In the genomic region with DNA sequence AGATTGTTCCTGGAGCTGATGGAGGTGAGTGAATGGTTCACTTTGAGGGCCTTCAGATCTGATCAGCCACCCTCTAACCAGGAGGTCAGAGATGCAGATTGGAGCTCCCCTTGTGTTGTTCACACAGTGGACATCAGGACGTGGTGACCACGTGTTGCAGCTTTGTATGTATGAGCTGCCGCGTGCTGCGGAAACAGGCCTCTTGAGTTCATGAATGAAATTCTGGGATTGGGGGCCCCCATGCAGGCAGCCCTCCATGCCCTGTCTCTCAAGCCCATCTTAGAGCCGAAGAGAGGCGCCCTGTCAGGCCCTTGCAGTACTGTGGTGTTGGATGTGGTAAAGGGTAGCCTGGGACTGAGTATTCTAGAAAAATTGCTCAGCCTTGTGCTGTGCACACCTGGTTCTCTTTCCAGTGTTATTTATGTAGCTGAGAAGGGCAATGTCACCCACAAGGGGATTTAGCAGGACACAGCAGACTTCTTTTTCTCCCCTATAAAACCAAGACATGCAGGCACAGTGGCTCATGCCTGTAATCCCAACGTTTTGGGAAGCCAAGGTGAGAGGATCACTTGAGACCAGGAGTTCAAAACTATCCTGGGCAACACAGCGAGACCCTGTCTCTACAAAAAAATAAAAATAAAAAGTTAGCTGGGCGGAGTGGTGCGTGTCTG, we compare ENCODE assay signal across 1 cellular context.
TF ChIP-seq lines count a peak whose summit lies in the region.

No MANE protein-coding gene starts in this region.

TF ChIP-seq in GM12878, 131 proteins besides CTCF, POLR2A, EP300 and RAD21:
- TF ChIP-seq POLR2AphosphoS2 (IDR thresholded peaks at IDR 0.05; ENCODE audit: low read depth, low read length) (no peak), ZZZ3 (IDR thresholded peaks at IDR 0.05; ENCODE audit: control insufficient read depth, insufficient read length, low read depth) (no peak), TCF3 (IDR thresholded peaks at IDR 0.05; ENCODE audit: borderline replicate concordance, insufficient read depth, low read depth, low read length) (no peak), HCFC1 (IDR thresholded peaks at IDR 0.05; ENCODE audit: low read length) (no peak), TARDBP (IDR thresholded peaks at IDR 0.05; ENCODE audit: borderline replicate concordance) (no peak), TCF7 (IDR thresholded peaks at IDR 0.05; ENCODE audit: borderline replicate concordance) (no peak), CHD2 (IDR thresholded peaks at IDR 0.05; ENCODE audit: borderline replicate concordance, low read depth, low read length) (no peak), ATF7 (IDR thresholded peaks at IDR 0.05; ENCODE audit: low read depth) (no peak), CBX3 (IDR thresholded peaks at IDR 0.05; ENCODE audit: borderline replicate concordance, low read depth) (no peak), RUNX3 (IDR thresholded peaks at IDR 0.05; ENCODE audit: low read length) (no peak)
- TF ChIP-seq, protein P1, sequence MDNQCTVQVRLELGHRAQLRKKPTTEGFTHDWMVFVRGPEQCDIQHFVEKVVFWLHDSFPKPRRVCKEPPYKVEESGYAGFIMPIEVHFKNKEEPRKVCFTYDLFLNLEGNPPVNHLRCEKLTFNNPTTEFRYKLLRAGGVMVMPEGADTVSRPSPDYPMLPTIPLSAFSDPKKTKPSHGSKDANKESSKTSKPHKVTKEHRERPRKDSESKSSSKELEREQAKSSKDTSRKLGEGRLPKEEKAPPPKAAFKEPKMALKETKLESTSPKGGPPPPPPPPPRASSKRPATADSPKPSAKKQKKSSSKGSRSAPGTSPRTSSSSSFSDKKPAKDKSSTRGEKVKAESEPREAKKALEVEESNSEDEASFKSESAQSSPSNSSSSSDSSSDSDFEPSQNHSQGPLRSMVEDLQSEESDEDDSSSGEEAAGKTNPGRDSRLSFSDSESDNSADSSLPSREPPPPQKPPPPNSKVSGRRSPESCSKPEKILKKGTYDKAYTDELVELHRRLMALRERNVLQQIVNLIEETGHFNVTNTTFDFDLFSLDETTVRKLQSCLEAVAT (IDR thresholded peaks at IDR 0.05) = no peak
- TF ChIP-seq, protein P2, sequence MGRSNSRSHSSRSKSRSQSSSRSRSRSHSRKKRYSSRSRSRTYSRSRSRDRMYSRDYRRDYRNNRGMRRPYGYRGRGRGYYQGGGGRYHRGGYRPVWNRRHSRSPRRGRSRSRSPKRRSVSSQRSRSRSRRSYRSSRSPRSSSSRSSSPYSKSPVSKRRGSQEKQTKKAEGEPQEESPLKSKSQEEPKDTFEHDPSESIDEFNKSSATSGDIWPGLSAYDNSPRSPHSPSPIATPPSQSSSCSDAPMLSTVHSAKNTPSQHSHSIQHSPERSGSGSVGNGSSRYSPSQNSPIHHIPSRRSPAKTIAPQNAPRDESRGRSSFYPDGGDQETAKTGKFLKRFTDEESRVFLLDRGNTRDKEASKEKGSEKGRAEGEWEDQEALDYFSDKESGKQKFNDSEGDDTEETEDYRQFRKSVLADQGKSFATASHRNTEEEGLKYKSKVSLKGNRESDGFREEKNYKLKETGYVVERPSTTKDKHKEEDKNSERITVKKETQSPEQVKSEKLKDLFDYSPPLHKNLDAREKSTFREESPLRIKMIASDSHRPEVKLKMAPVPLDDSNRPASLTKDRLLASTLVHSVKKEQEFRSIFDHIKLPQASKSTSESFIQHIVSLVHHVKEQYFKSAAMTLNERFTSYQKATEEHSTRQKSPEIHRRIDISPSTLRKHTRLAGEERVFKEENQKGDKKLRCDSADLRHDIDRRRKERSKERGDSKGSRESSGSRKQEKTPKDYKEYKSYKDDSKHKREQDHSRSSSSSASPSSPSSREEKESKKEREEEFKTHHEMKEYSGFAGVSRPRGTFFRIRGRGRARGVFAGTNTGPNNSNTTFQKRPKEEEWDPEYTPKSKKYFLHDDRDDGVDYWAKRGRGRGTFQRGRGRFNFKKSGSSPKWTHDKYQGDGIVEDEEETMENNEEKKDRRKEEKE (IDR thresholded peaks at IDR 0.05) = no peak
- TF ChIP-seq, protein P3, sequence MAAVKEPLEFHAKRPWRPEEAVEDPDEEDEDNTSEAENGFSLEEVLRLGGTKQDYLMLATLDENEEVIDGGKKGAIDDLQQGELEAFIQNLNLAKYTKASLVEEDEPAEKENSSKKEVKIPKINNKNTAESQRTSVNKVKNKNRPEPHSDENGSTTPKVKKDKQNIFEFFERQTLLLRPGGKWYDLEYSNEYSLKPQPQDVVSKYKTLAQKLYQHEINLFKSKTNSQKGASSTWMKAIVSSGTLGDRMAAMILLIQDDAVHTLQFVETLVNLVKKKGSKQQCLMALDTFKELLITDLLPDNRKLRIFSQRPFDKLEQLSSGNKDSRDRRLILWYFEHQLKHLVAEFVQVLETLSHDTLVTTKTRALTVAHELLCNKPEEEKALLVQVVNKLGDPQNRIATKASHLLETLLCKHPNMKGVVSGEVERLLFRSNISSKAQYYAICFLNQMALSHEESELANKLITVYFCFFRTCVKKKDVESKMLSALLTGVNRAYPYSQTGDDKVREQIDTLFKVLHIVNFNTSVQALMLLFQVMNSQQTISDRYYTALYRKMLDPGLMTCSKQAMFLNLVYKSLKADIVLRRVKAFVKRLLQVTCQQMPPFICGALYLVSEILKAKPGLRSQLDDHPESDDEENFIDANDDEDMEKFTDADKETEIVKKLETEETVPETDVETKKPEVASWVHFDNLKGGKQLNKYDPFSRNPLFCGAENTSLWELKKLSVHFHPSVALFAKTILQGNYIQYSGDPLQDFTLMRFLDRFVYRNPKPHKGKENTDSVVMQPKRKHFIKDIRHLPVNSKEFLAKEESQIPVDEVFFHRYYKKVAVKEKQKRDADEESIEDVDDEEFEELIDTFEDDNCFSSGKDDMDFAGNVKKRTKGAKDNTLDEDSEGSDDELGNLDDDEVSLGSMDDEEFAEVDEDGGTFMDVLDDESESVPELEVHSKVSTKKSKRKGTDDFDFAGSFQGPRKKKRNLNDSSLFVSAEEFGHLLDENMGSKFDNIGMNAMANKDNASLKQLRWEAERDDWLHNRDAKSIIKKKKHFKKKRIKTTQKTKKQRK (IDR thresholded peaks at IDR 0.05; ENCODE audit: low read depth, low read length) = no peak
- TF ChIP-seq, protein P4, sequence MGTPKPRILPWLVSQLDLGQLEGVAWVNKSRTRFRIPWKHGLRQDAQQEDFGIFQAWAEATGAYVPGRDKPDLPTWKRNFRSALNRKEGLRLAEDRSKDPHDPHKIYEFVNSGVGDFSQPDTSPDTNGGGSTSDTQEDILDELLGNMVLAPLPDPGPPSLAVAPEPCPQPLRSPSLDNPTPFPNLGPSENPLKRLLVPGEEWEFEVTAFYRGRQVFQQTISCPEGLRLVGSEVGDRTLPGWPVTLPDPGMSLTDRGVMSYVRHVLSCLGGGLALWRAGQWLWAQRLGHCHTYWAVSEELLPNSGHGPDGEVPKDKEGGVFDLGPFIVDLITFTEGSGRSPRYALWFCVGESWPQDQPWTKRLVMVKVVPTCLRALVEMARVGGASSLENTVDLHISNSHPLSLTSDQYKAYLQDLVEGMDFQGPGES (IDR thresholded peaks at IDR 0.05) = no peak
- TF ChIP-seq, protein P5, sequence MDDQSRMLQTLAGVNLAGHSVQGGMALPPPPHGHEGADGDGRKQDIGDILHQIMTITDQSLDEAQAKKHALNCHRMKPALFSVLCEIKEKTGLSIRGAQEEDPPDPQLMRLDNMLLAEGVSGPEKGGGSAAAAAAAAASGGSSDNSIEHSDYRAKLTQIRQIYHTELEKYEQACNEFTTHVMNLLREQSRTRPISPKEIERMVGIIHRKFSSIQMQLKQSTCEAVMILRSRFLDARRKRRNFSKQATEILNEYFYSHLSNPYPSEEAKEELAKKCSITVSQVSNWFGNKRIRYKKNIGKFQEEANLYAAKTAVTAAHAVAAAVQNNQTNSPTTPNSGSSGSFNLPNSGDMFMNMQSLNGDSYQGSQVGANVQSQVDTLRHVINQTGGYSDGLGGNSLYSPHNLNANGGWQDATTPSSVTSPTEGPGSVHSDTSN (IDR thresholded peaks at IDR 0.05; ENCODE audit: insufficient replicate concordance, low read depth, low read length) = no peak
- TF ChIP-seq, protein P6, sequence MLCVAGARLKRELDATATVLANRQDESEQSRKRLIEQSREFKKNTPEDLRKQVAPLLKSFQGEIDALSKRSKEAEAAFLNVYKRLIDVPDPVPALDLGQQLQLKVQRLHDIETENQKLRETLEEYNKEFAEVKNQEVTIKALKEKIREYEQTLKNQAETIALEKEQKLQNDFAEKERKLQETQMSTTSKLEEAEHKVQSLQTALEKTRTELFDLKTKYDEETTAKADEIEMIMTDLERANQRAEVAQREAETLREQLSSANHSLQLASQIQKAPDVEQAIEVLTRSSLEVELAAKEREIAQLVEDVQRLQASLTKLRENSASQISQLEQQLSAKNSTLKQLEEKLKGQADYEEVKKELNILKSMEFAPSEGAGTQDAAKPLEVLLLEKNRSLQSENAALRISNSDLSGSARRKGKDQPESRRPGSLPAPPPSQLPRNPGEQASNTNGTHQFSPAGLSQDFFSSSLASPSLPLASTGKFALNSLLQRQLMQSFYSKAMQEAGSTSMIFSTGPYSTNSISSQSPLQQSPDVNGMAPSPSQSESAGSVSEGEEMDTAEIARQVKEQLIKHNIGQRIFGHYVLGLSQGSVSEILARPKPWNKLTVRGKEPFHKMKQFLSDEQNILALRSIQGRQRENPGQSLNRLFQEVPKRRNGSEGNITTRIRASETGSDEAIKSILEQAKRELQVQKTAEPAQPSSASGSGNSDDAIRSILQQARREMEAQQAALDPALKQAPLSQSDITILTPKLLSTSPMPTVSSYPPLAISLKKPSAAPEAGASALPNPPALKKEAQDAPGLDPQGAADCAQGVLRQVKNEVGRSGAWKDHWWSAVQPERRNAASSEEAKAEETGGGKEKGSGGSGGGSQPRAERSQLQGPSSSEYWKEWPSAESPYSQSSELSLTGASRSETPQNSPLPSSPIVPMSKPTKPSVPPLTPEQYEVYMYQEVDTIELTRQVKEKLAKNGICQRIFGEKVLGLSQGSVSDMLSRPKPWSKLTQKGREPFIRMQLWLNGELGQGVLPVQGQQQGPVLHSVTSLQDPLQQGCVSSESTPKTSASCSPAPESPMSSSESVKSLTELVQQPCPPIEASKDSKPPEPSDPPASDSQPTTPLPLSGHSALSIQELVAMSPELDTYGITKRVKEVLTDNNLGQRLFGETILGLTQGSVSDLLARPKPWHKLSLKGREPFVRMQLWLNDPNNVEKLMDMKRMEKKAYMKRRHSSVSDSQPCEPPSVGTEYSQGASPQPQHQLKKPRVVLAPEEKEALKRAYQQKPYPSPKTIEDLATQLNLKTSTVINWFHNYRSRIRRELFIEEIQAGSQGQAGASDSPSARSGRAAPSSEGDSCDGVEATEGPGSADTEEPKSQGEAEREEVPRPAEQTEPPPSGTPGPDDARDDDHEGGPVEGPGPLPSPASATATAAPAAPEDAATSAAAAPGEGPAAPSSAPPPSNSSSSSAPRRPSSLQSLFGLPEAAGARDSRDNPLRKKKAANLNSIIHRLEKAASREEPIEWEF (IDR thresholded peaks at IDR 0.05; ENCODE audit: insufficient replicate concordance, low read depth, low read length) = no peak
- TF ChIP-seq, protein P7, sequence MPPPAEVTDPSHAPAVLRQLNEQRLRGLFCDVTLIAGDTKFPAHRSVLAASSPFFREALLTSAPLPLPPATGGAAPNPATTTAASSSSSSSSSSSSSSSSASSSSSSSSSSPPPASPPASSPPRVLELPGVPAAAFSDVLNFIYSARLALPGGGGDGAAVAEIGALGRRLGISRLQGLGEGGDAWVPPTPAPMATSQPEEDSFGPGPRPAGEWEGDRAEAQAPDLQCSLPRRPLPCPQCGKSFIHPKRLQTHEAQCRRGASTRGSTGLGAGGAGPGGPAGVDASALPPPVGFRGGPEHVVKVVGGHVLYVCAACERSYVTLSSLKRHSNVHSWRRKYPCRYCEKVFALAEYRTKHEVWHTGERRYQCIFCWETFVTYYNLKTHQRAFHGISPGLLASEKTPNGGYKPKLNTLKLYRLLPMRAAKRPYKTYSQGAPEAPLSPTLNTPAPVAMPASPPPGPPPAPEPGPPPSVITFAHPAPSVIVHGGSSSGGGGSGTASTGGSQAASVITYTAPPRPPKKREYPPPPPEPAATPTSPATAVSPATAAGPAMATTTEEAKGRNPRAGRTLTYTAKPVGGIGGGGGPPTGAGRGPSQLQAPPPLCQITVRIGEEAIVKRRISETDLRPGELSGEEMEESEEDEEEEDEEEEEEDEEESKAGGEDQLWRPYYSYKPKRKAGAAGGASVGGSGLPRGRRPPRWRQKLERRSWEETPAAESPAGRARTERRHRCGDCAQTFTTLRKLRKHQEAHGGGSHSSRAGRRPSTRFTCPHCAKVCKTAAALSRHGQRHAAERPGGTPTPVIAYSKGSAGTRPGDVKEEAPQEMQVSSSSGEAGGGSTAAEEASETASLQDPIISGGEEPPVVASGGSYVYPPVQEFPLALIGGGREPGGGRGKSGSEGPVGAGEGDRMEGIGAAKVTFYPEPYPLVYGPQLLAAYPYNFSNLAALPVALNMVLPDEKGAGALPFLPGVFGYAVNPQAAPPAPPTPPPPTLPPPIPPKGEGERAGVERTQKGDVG (CRISPR knock-in tag; IDR thresholded peaks at IDR 0.05) = no peak
- TF ChIP-seq, protein P8, sequence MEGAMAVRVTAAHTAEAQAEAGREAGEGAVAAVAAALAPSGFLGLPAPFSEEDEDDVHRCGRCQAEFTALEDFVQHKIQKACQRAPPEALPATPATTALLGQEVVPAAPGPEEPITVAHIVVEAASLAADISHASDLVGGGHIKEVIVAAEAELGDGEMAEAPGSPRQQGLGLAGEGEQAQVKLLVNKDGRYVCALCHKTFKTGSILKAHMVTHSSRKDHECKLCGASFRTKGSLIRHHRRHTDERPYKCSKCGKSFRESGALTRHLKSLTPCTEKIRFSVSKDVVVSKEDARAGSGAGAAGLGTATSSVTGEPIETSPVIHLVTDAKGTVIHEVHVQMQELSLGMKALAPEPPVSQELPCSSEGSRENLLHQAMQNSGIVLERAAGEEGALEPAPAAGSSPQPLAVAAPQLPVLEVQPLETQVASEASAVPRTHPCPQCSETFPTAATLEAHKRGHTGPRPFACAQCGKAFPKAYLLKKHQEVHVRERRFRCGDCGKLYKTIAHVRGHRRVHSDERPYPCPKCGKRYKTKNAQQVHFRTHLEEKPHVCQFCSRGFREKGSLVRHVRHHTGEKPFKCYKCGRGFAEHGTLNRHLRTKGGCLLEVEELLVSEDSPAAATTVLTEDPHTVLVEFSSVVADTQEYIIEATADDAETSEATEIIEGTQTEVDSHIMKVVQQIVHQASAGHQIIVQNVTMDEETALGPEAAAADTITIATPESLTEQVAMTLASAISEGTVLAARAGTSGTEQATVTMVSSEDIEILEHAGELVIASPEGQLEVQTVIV (IDR thresholded peaks at IDR 0.05; ENCODE audit: borderline replicate concordance, partially characterized antibody) = no peak
TF ChIP-seq in GM12878: peak in this region for 0.
